ENCODE assay signal across 18 cellular contexts in genomic region chr6:89736887-89737286, GRCh38.
"Had no signal": no experiment of that assay in that cellular context is flagged by ENCODE, and none has a peak within 500 bp of the region (broad histone marks: within the 10 kb centered on the region; RNA-seq: fewer than 3 reads in every experiment).

No MANE protein-coding gene starts in this region.

- H3K27ac Mint-ChIP-seq: naive B cell; nephron; stimulated activated memory B cell treated with anti-CD40 and anti-IgM and Interleukin-4, amounts not matched to agents 10 μg/mL and 1 μg/mL and 100 μg/mL, for 72 hours had no signal

- H3K4me3 Mint-ChIP-seq: endodermal cell; naive B cell; nephron; stimulated activated memory B cell treated with anti-CD40 and anti-IgM and Interleukin-4, amounts not matched to agents 10 μg/mL and 1 μg/mL and 100 μg/mL, for 72 hours had no signal

- H3K9me3 Mint-ChIP-seq: nephron; stimulated activated memory B cell treated with anti-CD40 and anti-IgM and Interleukin-4, amounts not matched to agents 10 μg/mL and 1 μg/mL and 100 μg/mL, for 72 hours had no signal

- H3K27me3 Mint-ChIP-seq: naive B cell; stimulated activated memory B cell treated with anti-CD40 and anti-IgM and Interleukin-4, amounts not matched to agents 10 μg/mL and 1 μg/mL and 100 μg/mL, for 72 hours had no signal

- H3K4me1 Mint-ChIP-seq: naive B cell; nephron; stimulated activated memory B cell treated with anti-CD40 and anti-IgM and Interleukin-4, amounts not matched to agents 10 μg/mL and 1 μg/mL and 100 μg/mL, for 72 hours had no signal

- ATAC-seq: foreskin keratinocyte; left cardiac atrium; lower lobe of right lung; sciatic nerve; stimulated activated memory B cell treated with anti-CD40 and anti-IgM and Interleukin-4, amounts not matched to agents 10 μg/mL and 1 μg/mL and 100 μg/mL, for 72 hours had no signal

- DNase-seq: effector CD4-positive, alpha-beta T cell; endodermal cell; erythroblast; foreskin keratinocyte; kidney; left cardiac atrium; left ventricle myocardium inferior; lower lobe of right lung; mesenchymal stem cell; naive B cell; spleen; stimulated activated CD4-positive, alpha-beta T cell treated with anti-CD3 and anti-CD28 coated beads, Interleukin-15, amount 100 ng/mL, for 24 hours; stimulated activated CD4-positive, alpha-beta T cell treated with anti-CD3 and anti-CD28 coated beads, Interleukin-1b, Interleukin-23, amount 100 ng/mL, for 48 hours; stimulated activated CD4-positive, alpha-beta T cell treated with anti-CD3 and anti-CD28 coated beads, Interleukin-4, amount 100 ng/mL, for 24 hours; trophoblast cell had no signal
